ENCODE assay signal across 15 cellular contexts in genomic region chr13:35767256-35767981, GRCh38.
DNase-seq lines count a peak whose midpoint lies in the region; ATAC-seq and TF ChIP-seq lines count a peak whose summit lies in the region.
"Had no signal": no experiment of that assay in that cellular context is flagged by ENCODE, and none has a peak within 500 bp of the region (broad histone marks: within the 10 kb centered on the region; RNA-seq: fewer than 3 reads in every experiment).

No MANE protein-coding gene starts in this region.

- H3K36me3 ChIP-seq in right atrium auricular region (no peaks in the 10 kb centered on the region), skeletal muscle satellite cell (ENCODE audit: insufficient read depth, low read length) (no peaks in the 10 kb centered on the region)
- H3K36me3 ChIP-seq: BLaER1 had no signal

- no peaks in the 10 kb centered on the region for H3K4me1 ChIP-seq in right atrium auricular region
- H3K4me1 ChIP-seq in skeletal muscle satellite cell (ENCODE audit: control insufficient read depth, insufficient read depth, low read length), result peaks cover 68% of the 10 kb centered on the region
- H3K4me1 ChIP-seq: BLaER1 had no signal

- no peak for ATAC-seq in left ventricle myocardium superior
- ATAC-seq in HG02678 (IDR thresholded peaks at IDR 0.05; ENCODE audit: unreplicated experiment), result no peak

- no peak overlapping the region for H3K4me3 ChIP-seq in right atrium auricular region
- no peak overlapping the region for H3K4me3 ChIP-seq in skeletal muscle satellite cell (ENCODE audit: low read length)
- H3K4me3 ChIP-seq: BLaER1 had no signal

- no peak overlapping the region for H3K4me2 ChIP-seq in skeletal muscle satellite cell (ENCODE audit: low read length)
- H3K4me2 ChIP-seq: BLaER1 had no signal

- no peaks in the 10 kb centered on the region for H3K27me3 ChIP-seq in right atrium auricular region
- H3K27me3 ChIP-seq in skeletal muscle satellite cell (ENCODE audit: control insufficient read depth, insufficient read depth, low read length), result no peaks in the 10 kb centered on the region
- H3K27me3 ChIP-seq: BLaER1 had no signal

- no peak overlapping the region for H3K27ac ChIP-seq in right atrium auricular region
- H3K27ac ChIP-seq: BLaER1 had no signal

- DNase-seq in left ventricle myocardium superior (peak; percentile 18), right atrium auricular region (ENCODE audit: low spot score) (no peak), NCI-H524 (lab: John Stamatoyannopoulos, UW) (peak; percentile 86 to 95), cerebellar cortex (ENCODE audit: low spot score) (peak; percentile 90), LoVo (ENCODE audit: low spot score) (no peak), head of caudate nucleus (no peak)
- DNase-seq: CD8-positive, alpha-beta memory T cell; EL; Karpas-422; NCI-H2029 treated with DMSO at 0.1 percent for 48 hours; NCI-H526 treated with DMSO at 0.1 percent for 48 hours; SW 1271 had no signal

- no peak for TF ChIP-seq CTCF in right atrium auricular region (IDR thresholded peaks at IDR 0.05)

- H3K9ac ChIP-seq in skeletal muscle satellite cell (ENCODE audit: low read depth, low read length), result peak overlapping the region; percentile 60
- H3K9ac ChIP-seq: BLaER1 had no signal

- no peaks in the 10 kb centered on the region for H3K9me3 ChIP-seq in right atrium auricular region
- no peaks in the 10 kb centered on the region for H3K9me3 ChIP-seq in skeletal muscle satellite cell (replicated peaks; ENCODE audit: low read length)

- intact Hi-C loops in left ventricle myocardium superior (cut with micrococcal nuclease) (no loop called here), head of caudate nucleus (cut with DNase I) (no loop called here)

Comparison
In these comparisons a context has a peak if more than half of its experiments do, and no peak if none do; other contexts are left out.
1. DNase-seq: peak in left ventricle myocardium superior (single experiment), NCI-H524 (2 of 2) and cerebellar cortex (single experiment); none in right atrium auricular region (single experiment), LoVo (single experiment) and head of caudate nucleus (0 of 42).